1 cellular context compared by ENCODE assay signal in genomic region chr1:235088907-235089306, GRCh38.
A peak's percentile ranks its signal among the peaks of the same experiment; 100 is the strongest.
TF ChIP-seq lines count a peak whose summit lies in the region.

No MANE protein-coding gene starts in this region.

TF ChIP-seq in HepG2, 621 proteins besides CTCF, POLR2A, EP300 and RAD21:
- TF ChIP-seq ZNF17 (CRISPR knock-in tag; IDR thresholded peaks at IDR 0.05), result no peak
- TF ChIP-seq ZNF770 (CRISPR knock-in tag; IDR thresholded peaks at IDR 0.05), result peak; percentile 58; the same call in 1 of the 2 replicates
- TF ChIP-seq SSRP1 (CRISPR knock-in tag; IDR thresholded peaks at IDR 0.05), result no peak
- peak; percentile 32; the same call in 1 of the 2 replicates for TF ChIP-seq ZNF121 (CRISPR knock-in tag; IDR thresholded peaks at IDR 0.05)
